1 cellular context compared by ENCODE assay signal in the genomic region with DNA sequence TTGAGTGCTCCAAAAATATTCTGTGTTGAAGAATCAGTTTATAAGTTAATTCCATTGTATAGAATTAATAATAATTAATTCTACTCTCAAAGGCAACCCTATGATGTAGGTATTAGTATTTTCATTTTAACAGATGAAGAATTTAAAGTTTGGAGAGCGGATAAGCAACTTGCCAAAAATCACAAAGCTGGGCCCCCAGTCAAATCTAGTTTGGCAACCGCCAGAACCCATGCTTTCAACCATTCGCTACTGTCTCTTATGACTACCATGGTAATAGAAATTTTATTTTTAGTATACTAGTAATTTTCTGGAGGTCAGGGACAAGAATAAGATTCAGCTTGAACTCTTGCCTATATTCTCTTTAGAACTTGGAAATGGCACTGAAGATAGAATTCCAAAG.
TF ChIP-seq lines count a peak whose summit lies in the region.

No MANE protein-coding gene starts in this region.

TF ChIP-seq in A549, 52 proteins besides CTCF, POLR2A, EP300 and RAD21 (continued from another document):
- TF ChIP-seq, protein P1, sequence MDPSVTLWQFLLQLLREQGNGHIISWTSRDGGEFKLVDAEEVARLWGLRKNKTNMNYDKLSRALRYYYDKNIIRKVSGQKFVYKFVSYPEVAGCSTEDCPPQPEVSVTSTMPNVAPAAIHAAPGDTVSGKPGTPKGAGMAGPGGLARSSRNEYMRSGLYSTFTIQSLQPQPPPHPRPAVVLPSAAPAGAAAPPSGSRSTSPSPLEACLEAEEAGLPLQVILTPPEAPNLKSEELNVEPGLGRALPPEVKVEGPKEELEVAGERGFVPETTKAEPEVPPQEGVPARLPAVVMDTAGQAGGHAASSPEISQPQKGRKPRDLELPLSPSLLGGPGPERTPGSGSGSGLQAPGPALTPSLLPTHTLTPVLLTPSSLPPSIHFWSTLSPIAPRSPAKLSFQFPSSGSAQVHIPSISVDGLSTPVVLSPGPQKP (IDR thresholded peaks at IDR 0.05; ENCODE audit: low read depth, low read length) = no peak
- no peak for TF ChIP-seq HDAC2 (IDR thresholded peaks at IDR 0.05)
- no peak for TF ChIP-seq ZC3H11A (IDR thresholded peaks at IDR 0.05)
- no peak for TF ChIP-seq MYC (IDR thresholded peaks at IDR 0.05; ENCODE audit: borderline replicate concordance, low read length)
- TF ChIP-seq HOXB5 (CRISPR knock-in tag; IDR thresholded peaks at IDR 0.05) = no peak
- no peak for TF ChIP-seq GATA3 (IDR thresholded peaks at IDR 0.05; ENCODE audit: borderline replicate concordance)
